8 cellular contexts compared by ENCODE assay signal in the genomic region with DNA sequence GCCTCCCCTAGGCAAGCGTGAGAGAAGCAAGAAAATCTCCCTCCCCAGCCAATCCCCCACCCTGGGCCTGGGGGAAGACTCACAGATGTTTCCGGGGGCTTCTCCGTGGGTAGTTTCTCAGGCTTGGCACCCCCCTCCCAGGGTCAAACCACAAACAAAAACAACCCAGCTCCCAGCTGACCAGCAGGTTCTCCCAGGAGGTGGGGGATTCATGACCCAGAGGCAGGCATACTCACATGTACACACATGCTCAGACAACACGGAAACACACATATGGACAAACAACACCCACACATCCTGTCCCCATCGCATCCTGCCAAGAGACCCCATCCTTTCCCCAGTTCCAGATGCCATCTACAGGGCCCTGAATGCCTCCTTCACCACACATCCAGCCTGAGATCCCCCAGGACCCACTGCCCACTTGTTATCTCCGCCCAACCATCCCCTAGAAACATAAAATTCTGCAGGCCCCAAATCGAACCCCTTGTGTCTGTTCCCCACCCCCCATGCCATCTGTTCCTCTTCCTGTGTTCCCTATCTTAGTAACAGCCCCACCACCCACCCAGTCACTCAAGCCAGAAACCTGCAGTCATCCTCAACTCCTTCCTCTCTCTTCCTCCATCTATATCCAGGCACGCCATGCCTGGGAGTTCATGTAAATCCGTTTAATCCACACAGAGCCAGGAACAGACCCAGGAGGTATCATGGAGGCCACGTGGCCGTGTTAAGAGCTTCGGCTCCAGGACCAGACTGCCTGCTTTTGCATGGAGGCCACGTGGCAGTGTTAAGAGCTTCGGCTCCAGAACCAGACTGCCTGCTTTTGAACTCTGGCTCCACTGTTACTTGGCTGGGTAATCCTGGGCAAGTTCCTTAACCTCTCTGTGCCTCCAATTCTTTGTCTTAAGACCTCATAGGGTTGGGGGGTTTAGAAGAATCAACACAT. TPM values are rescaled to one million over a fixed set of nuclear protein-coding genes. Genes with fewer than 3 reads are reported as not detected.
A peak's percentile ranks its signal among the peaks of the same experiment; 100 is the strongest.
DNase-seq lines count a peak whose midpoint lies in the region; ATAC-seq and TF ChIP-seq lines count a peak whose summit lies in the region.

No MANE protein-coding gene starts in this region.

- H3K36me3 Mint-ChIP-seq in WTC11: peaks cover 25% of the 10 kb centered on the region

- peak; percentile 17 for ATAC-seq in GM18868 (IDR thresholded peaks at IDR 0.05; ENCODE audit: unreplicated experiment)
- peak; percentile 25 for ATAC-seq in HG03378 (IDR thresholded peaks at IDR 0.05; ENCODE audit: unreplicated experiment)
- ATAC-seq in WTC11: no peak
- ATAC-seq in foreskin keratinocyte: no peak
- ATAC-seq in HG03280 (IDR thresholded peaks at IDR 0.05; ENCODE audit: unreplicated experiment): no peak

- H3K27ac Mint-ChIP-seq in WTC11: peak overlapping the region; percentile 16

- peak overlapping the region; percentile 68 for H3K9ac ChIP-seq in skeletal muscle satellite cell (ENCODE audit: low read depth, low read length)

- peaks cover 6% of the 10 kb centered on the region for H3K36me3 ChIP-seq in BE2C
- peaks cover 32% of the 10 kb centered on the region for H3K36me3 ChIP-seq in skeletal muscle satellite cell (ENCODE audit: insufficient read depth, low read length)

- no peaks in the 10 kb centered on the region for H3K27me3 Mint-ChIP-seq in WTC11 (ENCODE audit: low read depth)

- TF ChIP-seq CTCF in BE2C (IDR thresholded peaks at IDR 0.05; ENCODE audit: low read depth, low read length): no peak
- TF ChIP-seq CTCF in WTC11 (IDR thresholded peaks at IDR 0.05): no peak
- no peak for TF ChIP-seq CTCF in foreskin keratinocyte (conservative IDR thresholded peaks at IDR 0.05)

- POLR2A ChIA-PET in WTC11 (lab: Charles Lee): no interaction called here

- H3K27ac ChIP-seq in foreskin keratinocyte: peak overlapping the region; percentile 51

- H3K9me3 ChIP-seq in BE2C (no peaks in the 10 kb centered on the region), skeletal muscle satellite cell (replicated peaks; ENCODE audit: low read length) (no peaks in the 10 kb centered on the region)

- peak; percentile 43 for DNase-seq in BE2C
- DNase-seq in WTC11 (ENCODE audit: low spot score): no peak
- no peak for DNase-seq in foreskin keratinocyte
- DNase-seq in RKO (ENCODE audit: low spot score): no peak

- H3K4me2 ChIP-seq in skeletal muscle satellite cell (ENCODE audit: low read length): peak overlapping the region; percentile 77

- H3K4me3 ChIP-seq in BE2C (ENCODE audit: low read depth, low read length) (peak overlapping the region; percentile 23), skeletal muscle satellite cell (ENCODE audit: low read length) (peak overlapping the region; percentile 55)

- peak overlapping the region; percentile 20; the same call in 1 of the 2 replicates for H3K4me3 Mint-ChIP-seq in WTC11

- H3K4me1 Mint-ChIP-seq in WTC11: peaks cover 66% of the 10 kb centered on the region

- CTCF ChIA-PET in WTC11 (lab: Charles Lee): interaction anchor here (2.9 kb wide), 1 partner anchor 140 kb away, joined by 12 read pairs; no protein-coding TSS in a partner anchor

- H3K4me1 ChIP-seq in BE2C (peaks cover 56% of the 10 kb centered on the region), foreskin keratinocyte (peaks cover 61% of the 10 kb centered on the region), skeletal muscle satellite cell (ENCODE audit: control insufficient read depth, insufficient read depth, low read length) (peaks cover 63% of the 10 kb centered on the region)

- no peaks in the 10 kb centered on the region for H3K27me3 ChIP-seq in BE2C
- no peaks in the 10 kb centered on the region for H3K27me3 ChIP-seq in foreskin keratinocyte
- no peaks in the 10 kb centered on the region for H3K27me3 ChIP-seq in skeletal muscle satellite cell (ENCODE audit: control insufficient read depth, insufficient read depth, low read length)

- no peaks in the 10 kb centered on the region for H3K9me3 Mint-ChIP-seq in WTC11

TF ChIP-seq in WTC11, 78 proteins besides CTCF, POLR2A, EP300 and RAD21:
- no peak for TF ChIP-seq E2F5 (CRISPR knock-in tag; IDR thresholded peaks at IDR 0.05)
TF ChIP-seq in WTC11: peak in this region for 0.

RNA-seq across cellular contexts. Expression of gene CSRNP1, which starts 5.0 kb away (rescaled TPM):
- 36.7 TPM for polyA plus RNA-seq in BE2C (2012; ENCODE audit: insufficient read depth, insufficient read length, low read depth)
- total RNA-seq in WTC11 (2021): 8.0 to 8.7 TPM (median 8.5 TPM) in 3 replicates
- 9.6 and 16.1 TPM in 2 replicates for total RNA-seq in foreskin keratinocyte
- polyA plus RNA-seq in foreskin keratinocyte: 6.4 and 10.2 TPM in 2 replicates
- total RNA-seq in skeletal muscle satellite cell (2012; rRNA removed): 2.3 and 6.3 TPM in 2 replicates

RNA-seq across cellular contexts. Expression of gene TTC21A, which starts 40.9 kb away (rescaled TPM):
- polyA plus RNA-seq in BE2C (2012; ENCODE audit: insufficient read depth, insufficient read length, low read depth): 4.8 TPM
- total RNA-seq in WTC11 (2021): 3.8 to 4.6 TPM (median 4.4 TPM) in 3 replicates
- 1.4 TPM in 2 replicates for total RNA-seq in foreskin keratinocyte
- polyA plus RNA-seq in foreskin keratinocyte: 0.80 and 1.3 TPM in 2 replicates
- total RNA-seq in skeletal muscle satellite cell (2012; rRNA removed): 2.8 and 3.5 TPM in 2 replicates

RNA-seq across cellular contexts. Expression of gene GORASP1, which starts 41.0 kb away (rescaled TPM):
- polyA plus RNA-seq in BE2C (2012; ENCODE audit: insufficient read depth, insufficient read length, low read depth): 65.7 TPM
- total RNA-seq in WTC11 (2021): 44.6 to 50.7 TPM (median 47.4 TPM) in 3 replicates
- total RNA-seq in foreskin keratinocyte: 45.5 and 49.8 TPM in 2 replicates
- 29.6 and 29.9 TPM in 2 replicates for polyA plus RNA-seq in foreskin keratinocyte
- 25.6 and 29.3 TPM in 2 replicates for total RNA-seq in skeletal muscle satellite cell (2012; rRNA removed)

RNA-seq across cellular contexts. Expression of gene XIRP1, which starts 44.0 kb away (rescaled TPM):
- not detected for polyA plus RNA-seq in BE2C (2012; ENCODE audit: insufficient read depth, insufficient read length, low read depth)
- not detected in 3 replicates for total RNA-seq in WTC11 (2021)
- total RNA-seq in foreskin keratinocyte: not detected in 2 replicates
- not detected in 2 replicates for polyA plus RNA-seq in foreskin keratinocyte
- total RNA-seq in skeletal muscle satellite cell (2012; rRNA removed): 0.25 and 5.7 TPM in 2 replicates

Comparison
In these comparisons a context has a peak if more than half of its experiments do, and no peak if none do; other contexts are left out.
1. ATAC-seq: peak in GM18868 (single experiment) and HG03378 (single experiment); none in WTC11 (single experiment), foreskin keratinocyte (single experiment) and HG03280 (single experiment).